ENCODE assay signal across 15 cellular contexts in genomic region chr17:57636985-57637667, GRCh38.
A peak's percentile ranks its signal among the peaks of the same experiment; 100 is the strongest.
DNase-seq lines count a peak whose midpoint lies in the region; ATAC-seq and TF ChIP-seq lines count a peak whose summit lies in the region.
"Had no signal": no experiment of that assay in that cellular context is flagged by ENCODE, and none has a peak within 500 bp of the region (broad histone marks: within the 10 kb centered on the region; RNA-seq: fewer than 3 reads in every experiment).

No MANE protein-coding gene starts in this region.

- H3K36me3 ChIP-seq in GM23338 (ENCODE audit: insufficient read depth), result no peaks in the 10 kb centered on the region; the same call in 1 of the 2 replicates
- H3K36me3 ChIP-seq in fibroblast of lung (ENCODE audit: control insufficient read depth, insufficient read depth, low read length), result no peaks in the 10 kb centered on the region
- H3K36me3 ChIP-seq in mesenchymal stem cell (ENCODE audit: control insufficient read depth in 1 of 2, insufficient read depth in 2 of 2, low read depth in 1 of 2, low read length in 2 of 2), result peaks cover 0 to 30% of the 10 kb centered on the region in 2 experiments
- H3K36me3 ChIP-seq: gastrocnemius medialis had no signal

- H4K91ac ChIP-seq in mesenchymal stem cell (ENCODE audit: low read length), result no peak overlapping the region

- no peak overlapping the region for H3K4me3 Mint-ChIP-seq in GM23338

- no peak overlapping the region for H2BK15ac ChIP-seq in mesenchymal stem cell (ENCODE audit: low read depth, poor library complexity, severe bottlenecking)

- H3K36me3 Mint-ChIP-seq in GM23338 (ENCODE audit: low read depth), result peaks cover 12% of the 10 kb centered on the region

- peaks cover 16% of the 10 kb centered on the region for H3K4me1 Mint-ChIP-seq in GM23338

- no peak overlapping the region for H3K18ac ChIP-seq in mesenchymal stem cell (ENCODE audit: low read depth in 1 of 2, low read length in 2 of 2)

- H2BK120ac ChIP-seq in mesenchymal stem cell (ENCODE audit: low read depth, low read length), result no peak overlapping the region

- TF ChIP-seq CTCF in AG04450 (IDR thresholded peaks at IDR 0.05; ENCODE audit: low read depth, low read length), result no peak
- no peak for TF ChIP-seq CTCF in GM23338 (conservative IDR thresholded peaks at IDR 0.05; ENCODE audit: low read depth in 2 of 2)
- no peak for TF ChIP-seq CTCF in fibroblast of lung (conservative IDR thresholded peaks at IDR 0.05 in 1 of 2, IDR thresholded peaks at IDR 0.05 in 1 of 2; ENCODE audit: low read depth in 1 of 2, low read length in 2 of 2)

- 81% methylated on average over 19 of the region's 20 CpGs for WGBS in mesenchymal stem cell

- H3K79me1 ChIP-seq in mesenchymal stem cell (replicated peaks; ENCODE audit: low read length, poor library complexity, severe bottlenecking), result no peaks in the 10 kb centered on the region

- H3K4me1 ChIP-seq in GM23338 (ENCODE audit: insufficient read depth), result peaks cover 5% of the 10 kb centered on the region; the same call in 1 of the 2 replicates
- no peaks in the 10 kb centered on the region for H3K4me1 ChIP-seq in fibroblast of lung (ENCODE audit: control insufficient read depth, extremely low read depth, insufficient read depth, low read length)
- no peaks in the 10 kb centered on the region for H3K4me1 ChIP-seq in mesenchymal stem cell (ENCODE audit: control insufficient read depth, insufficient read depth, low read depth, low read length)
- H3K4me1 ChIP-seq: gastrocnemius medialis had no signal

- H3K27me3 ChIP-seq in AG04450 (ENCODE audit: control insufficient read depth, insufficient read depth, low read length), result no peaks in the 10 kb centered on the region
- no peaks in the 10 kb centered on the region for H3K27me3 ChIP-seq in GM23338 (ENCODE audit: insufficient read depth)
- H3K27me3 ChIP-seq in fibroblast of lung (ENCODE audit: control insufficient read depth, insufficient read depth, low read length), result no peaks in the 10 kb centered on the region
- H3K27me3 ChIP-seq in mesenchymal stem cell (ENCODE audit: control insufficient read depth in 1 of 2, insufficient read depth in 1 of 2, low read length in 2 of 2), result no peaks in the 10 kb centered on the region
- H3K27me3 ChIP-seq: gastrocnemius medialis had no signal

- H3F3A ChIP-seq in GM23338 (replicated peaks; ENCODE audit: low read depth), result no peaks in the 10 kb centered on the region

- H2AK5ac ChIP-seq in mesenchymal stem cell (ENCODE audit: low read length, severe bottlenecking), result no peak overlapping the region

- no peak overlapping the region for H2BK12ac ChIP-seq in mesenchymal stem cell (ENCODE audit: low read length in 2 of 2)

- H3K27ac Mint-ChIP-seq in GM23338, result peak overlapping the region; percentile 70

- POLR2A ChIA-PET in AG04450 (lab: Yijun Ruan, JAX), result no interaction called here

- no peaks in the 10 kb centered on the region for H3K79me2 ChIP-seq in GM23338 (replicated peaks; ENCODE audit: insufficient read depth)
- no peaks in the 10 kb centered on the region for H3K79me2 ChIP-seq in fibroblast of lung (ENCODE audit: control insufficient read depth, insufficient read depth, low read length)

- DNase-seq in AG04450 (ENCODE audit: low read depth, low spot score) (no peak), GM23338 (ENCODE audit: low spot score) (no peak), NOMO-1 treated with dmso at 0.1 percent for 144 hours (lab: John Stamatoyannopoulos, UW; ENCODE audit: unreplicated experiment) (peak; percentile 81), fibroblast of lung (ENCODE audit: low read depth in 2 of 2) (peak; percentile 21 to 43), foreskin melanocyte (no peak), NCI-H2081 treated with DMSO at 0.1 percent for 48 hours (lab: John Stamatoyannopoulos, UW) (no peak), mesenchymal stem cell (no peak), glomerular visceral epithelial cell (ENCODE audit: extremely low spot score) (no peak)
- DNase-seq: activated CD4-positive, alpha-beta T cell treated with anti-CD3 and anti-CD28 coated beads for 48 hours; AML-193; aorta; gastrocnemius medialis; Kasumi-1; RPMI8226 had no signal

- H2AFZ ChIP-seq in GM23338, result no peak overlapping the region
- no peak overlapping the region for H2AFZ ChIP-seq in fibroblast of lung (ENCODE audit: low read length)
- no peak overlapping the region for H2AFZ ChIP-seq in mesenchymal stem cell (ENCODE audit: low read depth, low read length)

- H3K9ac ChIP-seq in fibroblast of lung (ENCODE audit: insufficient read depth, low read length) (no peak overlapping the region), mesenchymal stem cell (ENCODE audit: low read length) (no peak overlapping the region)

- H3K23ac ChIP-seq in mesenchymal stem cell (ENCODE audit: low read length in 2 of 2), result no peak overlapping the region

- CTCF ChIA-PET in AG04450 (lab: Charles Lee), result interaction anchor here (1.3 to 2.8 kb wide), 3 partner anchors 35 to 394 kb away, joined by 6 to 10 read pairs (median 9); no protein-coding TSS in a partner anchor

- H3K27me3 Mint-ChIP-seq in GM23338 (ENCODE audit: insufficient read depth, low read depth, poor library complexity), result peaks cover 8% of the 10 kb centered on the region

- no peaks in the 10 kb centered on the region for H3K9me2 ChIP-seq in GM23338 (ENCODE audit: insufficient read depth)

- H3K4me3 ChIP-seq in AG04450 (ENCODE audit: low read depth, low read length) (no peak overlapping the region), GM23338 (no peak overlapping the region), fibroblast of lung (replicated peaks in 1 of 4; ENCODE audit: control extremely low read depth in 1 of 4, insufficient read depth in 1 of 4, low read depth in 3 of 4, low read length in 4 of 4) (no peak overlapping the region), mesenchymal stem cell (ENCODE audit: insufficient read depth in 1 of 2, low read depth in 1 of 2, low read length in 2 of 2) (no peak overlapping the region)
- H3K4me3 ChIP-seq: gastrocnemius medialis, skin epidermis had no signal

- peak; percentile 23; the same call in 2 of the 3 replicates for ATAC-seq in GM23338
- ATAC-seq: gastrocnemius medialis had no signal

- no peak overlapping the region for H3K4ac ChIP-seq in mesenchymal stem cell (ENCODE audit: low read depth in 1 of 2, low read length in 2 of 2)

- no peak overlapping the region for H3K14ac ChIP-seq in mesenchymal stem cell (ENCODE audit: low read length in 2 of 2)

- H3K4me2 ChIP-seq in GM23338 (no peak overlapping the region), fibroblast of lung (ENCODE audit: extremely low read depth, insufficient read depth, low read length) (no peak overlapping the region), mesenchymal stem cell (ENCODE audit: low read length, poor library complexity, severe bottlenecking) (no peak overlapping the region)

- H3K9me3 Mint-ChIP-seq in GM23338, result no peaks in the 10 kb centered on the region; the same call in 2 of the 3 replicates

- H4K20me1 ChIP-seq in GM23338 (replicated peaks; ENCODE audit: insufficient read depth) (no peaks in the 10 kb centered on the region; the same call in 1 of the 2 replicates), fibroblast of lung (ENCODE audit: control insufficient read depth, extremely low read depth, insufficient read depth, low read length) (no peaks in the 10 kb centered on the region)

- H2BK5ac ChIP-seq in mesenchymal stem cell (ENCODE audit: low read depth, low read length, poor library complexity, severe bottlenecking), result no peak overlapping the region

- H3K27ac ChIP-seq in AG04450 (ENCODE audit: low read depth, low read length) (peak overlapping the region; percentile 11), GM23338 (ENCODE audit: low read depth) (no peak overlapping the region), fibroblast of lung (ENCODE audit: insufficient read depth, low read length) (no peak overlapping the region), mesenchymal stem cell (ENCODE audit: low read length, poor library complexity, severe bottlenecking) (no peak overlapping the region)
- H3K27ac ChIP-seq: gastrocnemius medialis had no signal

- H4K8ac ChIP-seq in mesenchymal stem cell (ENCODE audit: low read length), result no peak overlapping the region

- H3K9me3 ChIP-seq in AG04450 (ENCODE audit: control insufficient read depth, insufficient read depth, low read length), result peaks cover 9% of the 10 kb centered on the region; the same call in 1 of the 2 replicates
- no peaks in the 10 kb centered on the region for H3K9me3 ChIP-seq in fibroblast of lung (ENCODE audit: control insufficient read depth, insufficient read depth, low read depth, low read length)
- peaks cover 4% of the 10 kb centered on the region for H3K9me3 ChIP-seq in mesenchymal stem cell (ENCODE audit: control insufficient read depth, low read length)
- H3K9me3 ChIP-seq: gastrocnemius medialis had no signal

TF ChIP-seq in GM23338, 12 proteins besides CTCF, POLR2A, EP300 and RAD21 (continues in another document):
- TF ChIP-seq STAT1 (IDR thresholded peaks at IDR 0.05; ENCODE audit: unreplicated experiment), result no peak
- no peak for TF ChIP-seq EZH2phosphoT487 (IDR thresholded peaks at IDR 0.05; ENCODE audit: unreplicated experiment)
- TF ChIP-seq ETS1 (IDR thresholded peaks at IDR 0.05), result no peak
- no peak for TF ChIP-seq ZNF114 (CRISPR knock-in tag; IDR thresholded peaks at IDR 0.05)
- no peak for TF ChIP-seq CREB1 (CRISPR knock-in tag; IDR thresholded peaks at IDR 0.05; ENCODE audit: low read depth)
- TF ChIP-seq EZH2 (IDR thresholded peaks at IDR 0.05; ENCODE audit: low read depth, unreplicated experiment), result no peak
- no peak for TF ChIP-seq POLR2AphosphoS5 (IDR thresholded peaks at IDR 0.05; ENCODE audit: low read depth)
- no peak for TF ChIP-seq NANOG (IDR thresholded peaks at IDR 0.05; ENCODE audit: borderline replicate concordance)

Comparison
In these comparisons a context has a peak if more than half of its experiments do, and no peak if none do; other contexts are left out.
1. DNase-seq: peak in NOMO-1 treated with dmso at 0.1 percent for 144 hours (single experiment) and fibroblast of lung (2 of 2); none in AG04450 (single experiment), GM23338 (single experiment), foreskin melanocyte (single experiment), NCI-H2081 treated with DMSO at 0.1 percent for 48 hours (single experiment), mesenchymal stem cell (single experiment) and glomerular visceral epithelial cell (single experiment).